In genomic region chr14:21384494-21384851, GRCh38 we compare ENCODE assay signal across 1 cellular context.
TF ChIP-seq lines count a peak whose summit lies in the region.

No MANE protein-coding gene starts in this region.

TF ChIP-seq in HepG2, 621 proteins besides CTCF, POLR2A, EP300 and RAD21 (continued from another document and continues in another):
- TF ChIP-seq FUBP1 (CRISPR knock-in tag; IDR thresholded peaks at IDR 0.05; ENCODE audit: borderline replicate concordance) = no peak
- no peak for TF ChIP-seq GMEB2 (CRISPR knock-in tag; IDR thresholded peaks at IDR 0.05; ENCODE audit: low read depth)
- no peak for TF ChIP-seq HOXA3 (CRISPR knock-in tag; IDR thresholded peaks at IDR 0.05)
- peak; percentile 7; the same call in 1 of the 2 replicates for TF ChIP-seq RXRA (CRISPR knock-in tag; IDR thresholded peaks at IDR 0.05)
- peak; percentile 46; the same call in 1 of the 2 replicates for TF ChIP-seq ZFP90 (CRISPR knock-in tag; IDR thresholded peaks at IDR 0.05; ENCODE audit: borderline replicate concordance)
- 0 out of 2 replicates have a peak, but pooled peaks have one; percentile 35 for TF ChIP-seq HINFP (CRISPR knock-in tag; IDR thresholded peaks at IDR 0.05; ENCODE audit: low read depth)
- TF ChIP-seq ZNF7 (CRISPR knock-in tag; IDR thresholded peaks at IDR 0.05) = no peak
- no peak for TF ChIP-seq ZSCAN21 (CRISPR knock-in tag; IDR thresholded peaks at IDR 0.05; ENCODE audit: borderline replicate concordance)
- 0 out of 2 replicates have a peak, but pooled peaks have one; percentile 33 for TF ChIP-seq NKX3-1 (CRISPR knock-in tag; IDR thresholded peaks at IDR 0.05)
- peak; percentile 3; the same call in 1 of the 2 replicates for TF ChIP-seq ATF3 (CRISPR knock-in tag; IDR thresholded peaks at IDR 0.05)
- TF ChIP-seq TERF1 (CRISPR knock-in tag; IDR thresholded peaks at IDR 0.05) = 0 out of 2 replicates have a peak, but pooled peaks have one; percentile 1
- TF ChIP-seq THAP7 (CRISPR knock-in tag; IDR thresholded peaks at IDR 0.05) = no peak; the same call in 1 of the 2 replicates
- no peak for TF ChIP-seq ZNF710 (CRISPR knock-in tag; IDR thresholded peaks at IDR 0.05; ENCODE audit: borderline replicate concordance)
- TF ChIP-seq ZMYM3 (CRISPR knock-in tag; IDR thresholded peaks at IDR 0.05) = 0 out of 2 replicates have a peak, but pooled peaks have one; percentile 20
- TF ChIP-seq ZBTB38 (CRISPR knock-in tag; IDR thresholded peaks at IDR 0.05) = peak; percentile 29; the same call in 1 of the 2 replicates
- peak; percentile 78; the same call in 1 of the 2 replicates for TF ChIP-seq ZNF354B (CRISPR knock-in tag; IDR thresholded peaks at IDR 0.05)
- no peak for TF ChIP-seq ZNF232 (CRISPR knock-in tag; IDR thresholded peaks at IDR 0.05; ENCODE audit: borderline replicate concordance)
- 0 out of 2 replicates have a peak, but pooled peaks have one; percentile 7 for TF ChIP-seq ZNF891 (CRISPR knock-in tag; IDR thresholded peaks at IDR 0.05)
- TF ChIP-seq KDM1A (CRISPR knock-in tag; IDR thresholded peaks at IDR 0.05) = no peak
- no peak for TF ChIP-seq PREB (CRISPR knock-in tag; IDR thresholded peaks at IDR 0.05)
- TF ChIP-seq ZNF598 (CRISPR knock-in tag; IDR thresholded peaks at IDR 0.05; ENCODE audit: borderline replicate concordance) = no peak
- TF ChIP-seq ZNF556 (CRISPR knock-in tag; IDR thresholded peaks at IDR 0.05; ENCODE audit: borderline replicate concordance) = no peak
- TF ChIP-seq ZNF350 (CRISPR knock-in tag; IDR thresholded peaks at IDR 0.05; ENCODE audit: borderline replicate concordance, low read depth) = no peak
- no peak for TF ChIP-seq SKI (IDR thresholded peaks at IDR 0.05; ENCODE audit: partially characterized antibody)
- TF ChIP-seq ZSCAN20 (CRISPR knock-in tag; IDR thresholded peaks at IDR 0.05; ENCODE audit: borderline replicate concordance) = 0 out of 2 replicates have a peak, but pooled peaks have one; percentile 75
- no peak for TF ChIP-seq XRCC5 (optimal IDR thresholded peaks at IDR 0.05; ENCODE audit: low read length)
- no peak for TF ChIP-seq EED (CRISPR knock-in tag; IDR thresholded peaks at IDR 0.05)
- no peak for TF ChIP-seq ZMYM2 (CRISPR knock-in tag; IDR thresholded peaks at IDR 0.05)
- TF ChIP-seq HDAC1 (CRISPR knock-in tag; IDR thresholded peaks at IDR 0.05) = no peak
- 0 out of 2 replicates have a peak, but pooled peaks have one; percentile 9 for TF ChIP-seq ZNF280B (CRISPR knock-in tag; IDR thresholded peaks at IDR 0.05; ENCODE audit: borderline replicate concordance)
- TF ChIP-seq ZNF816 (CRISPR knock-in tag; IDR thresholded peaks at IDR 0.05; ENCODE audit: borderline replicate concordance) = no peak
- TF ChIP-seq HMG20B (CRISPR knock-in tag; conservative IDR thresholded peaks at IDR 0.05) = peak; percentile 15; the same call in 1 of the 2 replicates
- TF ChIP-seq SMC3 (IDR thresholded peaks at IDR 0.05; ENCODE audit: low read length) = no peak
- no peak for TF ChIP-seq EZH2 (conservative IDR thresholded peaks at IDR 0.05; ENCODE audit: low read depth, low read length)
- no peak for TF ChIP-seq SCMH1 (CRISPR knock-in tag; IDR thresholded peaks at IDR 0.05; ENCODE audit: borderline replicate concordance)
- TF ChIP-seq ZNF235 (CRISPR knock-in tag; IDR thresholded peaks at IDR 0.05; ENCODE audit: borderline replicate concordance) = 0 out of 2 replicates have a peak, but pooled peaks have one; percentile 1
- no peak for TF ChIP-seq DBP (CRISPR knock-in tag; IDR thresholded peaks at IDR 0.05; ENCODE audit: not compliant biosample characterization)
- TF ChIP-seq NONO (IDR thresholded peaks at IDR 0.05) = no peak
- no peak for TF ChIP-seq NONO (CRISPR knock-in tag; conservative IDR thresholded peaks at IDR 0.05)
- TF ChIP-seq ZFP1 (CRISPR knock-in tag; IDR thresholded peaks at IDR 0.05) = no peak
- TF ChIP-seq ZMYM4 (CRISPR knock-in tag; IDR thresholded peaks at IDR 0.05) = no peak
- no peak for TF ChIP-seq ZNF691 (CRISPR knock-in tag; IDR thresholded peaks at IDR 0.05; ENCODE audit: borderline replicate concordance, low read depth)
- TF ChIP-seq PHB2 (IDR thresholded peaks at IDR 0.05; ENCODE audit: partially characterized antibody) = no peak
- peak; percentile 27; the same call in 1 of the 2 replicates for TF ChIP-seq ZNF768 (CRISPR knock-in tag; IDR thresholded peaks at IDR 0.05)
- no peak for TF ChIP-seq MAFF (IDR thresholded peaks at IDR 0.05; ENCODE audit: low read depth, low read length)
- TF ChIP-seq ZBTB1 (CRISPR knock-in tag; IDR thresholded peaks at IDR 0.05; ENCODE audit: borderline replicate concordance) = no peak
- peak; percentile 2; the same call in 1 of the 2 replicates for TF ChIP-seq HDAC2 (CRISPR knock-in tag; IDR thresholded peaks at IDR 0.05)
- TF ChIP-seq ZNF496 (CRISPR knock-in tag; IDR thresholded peaks at IDR 0.05; ENCODE audit: insufficient replicate concordance) = no peak
- TF ChIP-seq MNT (IDR thresholded peaks at IDR 0.05) = no peak
- no peak for TF ChIP-seq ZNF224 (CRISPR knock-in tag; IDR thresholded peaks at IDR 0.05)
- no peak for TF ChIP-seq ZNF3 (CRISPR knock-in tag; IDR thresholded peaks at IDR 0.05)
- TF ChIP-seq NCOA1 (CRISPR knock-in tag; IDR thresholded peaks at IDR 0.05) = 0 out of 2 replicates have a peak, but pooled peaks have one; percentile 80
- no peak for TF ChIP-seq ZNF737 (CRISPR knock-in tag; IDR thresholded peaks at IDR 0.05; ENCODE audit: borderline replicate concordance)
- TF ChIP-seq SOX5 (CRISPR knock-in tag; IDR thresholded peaks at IDR 0.05; ENCODE audit: borderline replicate concordance) = no peak
- TF ChIP-seq ZNF205 (CRISPR knock-in tag; IDR thresholded peaks at IDR 0.05) = 0 out of 2 replicates have a peak, but pooled peaks have one; percentile 5
- no peak for TF ChIP-seq ZNF138 (CRISPR knock-in tag; IDR thresholded peaks at IDR 0.05; ENCODE audit: low read depth)
